29 cellular contexts compared by ENCODE assay signal in genomic region chr2:170518911-170519310, GRCh38.
"Had no signal": no experiment of that assay in that cellular context is flagged by ENCODE, and none has a peak within 500 bp of the region (broad histone marks: within the 10 kb centered on the region; RNA-seq: fewer than 3 reads in every experiment).

No MANE protein-coding gene starts in this region.

- H3K4me1 Mint-ChIP-seq: stimulated activated effector memory CD8-positive, alpha-beta T cell treated with anti-CD3 and anti-CD28 coated beads, Interleukin-12 subunit alpha, Interleukin-12 subunit beta, amount 100 ng/mL, for 72 hours; stimulated activated memory B cell treated with anti-CD40 and anti-IgM and Interleukin-4, amounts not matched to agents 10 μg/mL and 1 μg/mL and 100 μg/mL, for 72 hours; stimulated activated naive B cell treated with anti-CD40 and anti-IgM and Interleukin-4, amounts not matched to agents 10 μg/mL and 1 μg/mL and 100 μg/mL, for 72 hours; stimulated activated naive CD8-positive, alpha-beta T cell treated with anti-CD3 and anti-CD28 coated beads, Interleukin-15, amount 100 ng/mL, for 72 hours had no signal

- H3K36me3 ChIP-seq: stomach, suprapubic skin, thoracic aorta, thyroid gland, tibial artery, tibial nerve, transverse colon, upper lobe of left lung, upper lobe of right lung, uterus, vagina had no signal

- DNase-seq: stimulated activated CD4-positive, alpha-beta T cell treated with anti-CD3 and anti-CD28 coated beads, Interleukin-2, amount 100 ng/mL, for 48 hours; stimulated activated CD4-positive, alpha-beta T cell treated with anti-CD3 and anti-CD28 coated beads, Interleukin-4, amount 100 ng/mL, for 1 hour; stimulated activated CD4-positive, alpha-beta T cell treated with anti-CD3 and anti-CD28 coated beads, Interleukin-4, amount 100 ng/mL, for 24 hours; stimulated activated CD4-positive, alpha-beta T cell treated with anti-CD3 and anti-CD28 coated beads, Interleukin-4, amount 100 ng/mL, for 4 hours; stimulated activated CD8-positive, alpha-beta memory T cell treated with anti-CD3 and anti-CD28 coated beads, Interleukin-4, amount 100 ng/mL, for 48 hours; stimulated activated naive B cell treated with anti-CD40 and anti-IgM and Interleukin-4, amounts not matched to agents 10 μg/mL and 1 μg/mL and 100 μg/mL, for 72 hours; stimulated activated naive CD4-positive, alpha-beta T cell; stimulated activated naive CD4-positive, alpha-beta T cell treated with Interleukin-2 at 50 U/mL for 16 hours; stimulated activated naive CD8-positive, alpha-beta T cell treated with anti-CD3 and anti-CD28 coated beads, Interleukin-15, amount 100 ng/mL, for 72 hours; stimulated activated naive CD8-positive, alpha-beta T cell treated with anti-CD3 and anti-CD28 coated beads, Interleukin-15, Interleukin-2, amounts not matched to agents 100 U/mL and 50 U/mL, for 24 hours; stomach; substantia nigra; testis; thyroid gland; tibial artery; transverse colon; trophoblast cell; upper lobe of left lung; upper lobe of right lung; uterus had no signal

- H3K9me3 ChIP-seq: stomach, suprapubic skin, testis, thoracic aorta, thyroid gland, tibial artery, tibial nerve, transverse colon, upper lobe of left lung, upper lobe of right lung, uterus, vagina had no signal

- H3K4me3 Mint-ChIP-seq: stimulated activated effector memory CD8-positive, alpha-beta T cell treated with anti-CD3 and anti-CD28 coated beads, Interleukin-12 subunit alpha, Interleukin-12 subunit beta, amount 100 ng/mL, for 72 hours; stimulated activated memory B cell treated with anti-CD40 and anti-IgM and Interleukin-4, amounts not matched to agents 10 μg/mL and 1 μg/mL and 100 μg/mL, for 72 hours; stimulated activated naive B cell treated with anti-CD40 and anti-IgM and Interleukin-4, amounts not matched to agents 10 μg/mL and 1 μg/mL and 100 μg/mL, for 72 hours; stimulated activated naive CD8-positive, alpha-beta T cell treated with anti-CD3 and anti-CD28 coated beads, Interleukin-15, amount 100 ng/mL, for 72 hours; stimulated activated naive CD8-positive, alpha-beta T cell treated with anti-CD3 and anti-CD28 coated beads, Interleukin-15, Interleukin-2, amounts not matched to agents 100 ng/mL and 50 ng/mL, for 24 hours; type B pancreatic cell had no signal

- H3K36me3 Mint-ChIP-seq: stimulated activated effector memory CD8-positive, alpha-beta T cell treated with anti-CD3 and anti-CD28 coated beads, Interleukin-12 subunit alpha, Interleukin-12 subunit beta, amount 100 ng/mL, for 72 hours; stimulated activated memory B cell treated with anti-CD40 and anti-IgM and Interleukin-4, amounts not matched to agents 10 μg/mL and 1 μg/mL and 100 μg/mL, for 72 hours; stimulated activated naive B cell treated with anti-CD40 and anti-IgM and Interleukin-4, amounts not matched to agents 10 μg/mL and 1 μg/mL and 100 μg/mL, for 72 hours; type B pancreatic cell had no signal

- H3K9me3 Mint-ChIP-seq: stimulated activated effector memory CD8-positive, alpha-beta T cell treated with anti-CD3 and anti-CD28 coated beads, Interleukin-12 subunit alpha, Interleukin-12 subunit beta, amount 100 ng/mL, for 72 hours; stimulated activated memory B cell treated with anti-CD40 and anti-IgM and Interleukin-4, amounts not matched to agents 10 μg/mL and 1 μg/mL and 100 μg/mL, for 72 hours; stimulated activated naive B cell treated with anti-CD40 and anti-IgM and Interleukin-4, amounts not matched to agents 10 μg/mL and 1 μg/mL and 100 μg/mL, for 72 hours; stimulated activated naive CD8-positive, alpha-beta T cell treated with anti-CD3 and anti-CD28 coated beads, Interleukin-15, amount 100 ng/mL, for 72 hours; stimulated activated naive CD8-positive, alpha-beta T cell treated with anti-CD3 and anti-CD28 coated beads, Interleukin-15, Interleukin-2, amounts not matched to agents 100 ng/mL and 50 ng/mL, for 24 hours; type B pancreatic cell had no signal

- ATAC-seq: stimulated activated effector memory CD8-positive, alpha-beta T cell treated with anti-CD3 and anti-CD28 coated beads, Interleukin-12 subunit alpha, Interleukin-12 subunit beta, amount 100 ng/mL, for 72 hours; stimulated activated memory B cell treated with anti-CD40 and anti-IgM and Interleukin-4, amounts not matched to agents 10 μg/mL and 1 μg/mL and 100 μg/mL, for 72 hours; stimulated activated naive B cell treated with anti-CD40 and anti-IgM and Interleukin-4, amounts not matched to agents 10 μg/mL and 1 μg/mL and 100 μg/mL, for 72 hours; stimulated activated naive CD8-positive, alpha-beta T cell treated with anti-CD3 and anti-CD28 coated beads, Interleukin-15, amount 100 ng/mL, for 72 hours; stimulated activated naive CD8-positive, alpha-beta T cell treated with anti-CD3 and anti-CD28 coated beads, Interleukin-15, Interleukin-2, amounts not matched to agents 100 U/mL and 50 U/mL, for 24 hours; upper lobe of right lung had no signal

- H3K27ac Mint-ChIP-seq: stimulated activated effector memory CD8-positive, alpha-beta T cell treated with anti-CD3 and anti-CD28 coated beads, Interleukin-12 subunit alpha, Interleukin-12 subunit beta, amount 100 ng/mL, for 72 hours; stimulated activated memory B cell treated with anti-CD40 and anti-IgM and Interleukin-4, amounts not matched to agents 10 μg/mL and 1 μg/mL and 100 μg/mL, for 72 hours; stimulated activated naive B cell treated with anti-CD40 and anti-IgM and Interleukin-4, amounts not matched to agents 10 μg/mL and 1 μg/mL and 100 μg/mL, for 72 hours; stimulated activated naive CD8-positive, alpha-beta T cell treated with anti-CD3 and anti-CD28 coated beads, Interleukin-15, amount 100 ng/mL, for 72 hours; stimulated activated naive CD8-positive, alpha-beta T cell treated with anti-CD3 and anti-CD28 coated beads, Interleukin-15, Interleukin-2, amounts not matched to agents 100 ng/mL and 50 ng/mL, for 24 hours; type B pancreatic cell had no signal

- H3K4me3 ChIP-seq: stomach, suprapubic skin, testis, thoracic aorta, thyroid gland, tibial artery, tibial nerve, transverse colon, upper lobe of left lung, upper lobe of right lung, uterus, vagina had no signal

- H3K27ac ChIP-seq: stomach, suprapubic skin, testis, thoracic aorta, thyroid gland, tibial artery, tibial nerve, transverse colon, upper lobe of left lung, upper lobe of right lung, uterus, vagina had no signal

- H3K27me3 Mint-ChIP-seq: stimulated activated memory B cell treated with anti-CD40 and anti-IgM and Interleukin-4, amounts not matched to agents 10 μg/mL and 1 μg/mL and 100 μg/mL, for 72 hours had no signal

- H3K27me3 ChIP-seq: stomach, suprapubic skin, testis, thyroid gland, tibial artery, tibial nerve, transverse colon, upper lobe of left lung, upper lobe of right lung, uterus, vagina had no signal

- FAIRE-seq: urothelium cell line had no signal

- H3K4me1 ChIP-seq: stomach, suprapubic skin, testis, thyroid gland, tibial artery, tibial nerve, transverse colon, upper lobe of left lung, upper lobe of right lung, uterus, vagina had no signal
